Comparison of ENCODE assay signal across 1 cellular context in the genomic region with DNA sequence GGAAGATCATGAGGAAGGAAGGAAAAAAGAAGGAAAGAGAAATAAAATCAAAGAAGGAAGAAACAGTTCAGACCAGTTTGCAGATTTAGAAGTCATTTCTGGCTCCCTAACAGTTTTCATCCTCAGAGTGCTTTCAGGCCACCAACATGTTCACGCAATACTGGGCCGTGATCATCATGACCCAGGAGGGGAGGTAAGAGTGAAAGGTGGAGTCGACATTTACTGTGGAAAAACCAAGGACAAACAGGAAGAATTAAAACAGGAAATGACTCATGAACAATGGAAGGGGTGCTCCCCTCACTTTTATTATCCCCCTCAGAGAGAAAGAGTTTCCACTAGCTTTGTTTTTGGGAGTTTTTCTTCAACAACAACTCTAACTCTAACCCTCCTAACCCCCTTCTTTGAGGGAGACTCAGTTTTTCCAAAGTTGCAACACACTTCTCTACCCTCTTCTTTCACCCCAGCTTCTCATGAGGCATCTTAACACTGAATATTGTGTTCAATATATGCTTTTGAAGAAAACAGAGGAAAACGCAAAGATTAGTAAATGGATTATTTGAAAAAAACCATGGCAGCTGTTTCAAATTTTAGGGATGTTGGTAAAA.
TF ChIP-seq lines count a peak whose summit lies in the region.

No MANE protein-coding gene starts in this region.

TF ChIP-seq in GM23338, 12 proteins besides CTCF, POLR2A, EP300 and RAD21 (continued from another document):
- TF ChIP-seq, protein P1, sequence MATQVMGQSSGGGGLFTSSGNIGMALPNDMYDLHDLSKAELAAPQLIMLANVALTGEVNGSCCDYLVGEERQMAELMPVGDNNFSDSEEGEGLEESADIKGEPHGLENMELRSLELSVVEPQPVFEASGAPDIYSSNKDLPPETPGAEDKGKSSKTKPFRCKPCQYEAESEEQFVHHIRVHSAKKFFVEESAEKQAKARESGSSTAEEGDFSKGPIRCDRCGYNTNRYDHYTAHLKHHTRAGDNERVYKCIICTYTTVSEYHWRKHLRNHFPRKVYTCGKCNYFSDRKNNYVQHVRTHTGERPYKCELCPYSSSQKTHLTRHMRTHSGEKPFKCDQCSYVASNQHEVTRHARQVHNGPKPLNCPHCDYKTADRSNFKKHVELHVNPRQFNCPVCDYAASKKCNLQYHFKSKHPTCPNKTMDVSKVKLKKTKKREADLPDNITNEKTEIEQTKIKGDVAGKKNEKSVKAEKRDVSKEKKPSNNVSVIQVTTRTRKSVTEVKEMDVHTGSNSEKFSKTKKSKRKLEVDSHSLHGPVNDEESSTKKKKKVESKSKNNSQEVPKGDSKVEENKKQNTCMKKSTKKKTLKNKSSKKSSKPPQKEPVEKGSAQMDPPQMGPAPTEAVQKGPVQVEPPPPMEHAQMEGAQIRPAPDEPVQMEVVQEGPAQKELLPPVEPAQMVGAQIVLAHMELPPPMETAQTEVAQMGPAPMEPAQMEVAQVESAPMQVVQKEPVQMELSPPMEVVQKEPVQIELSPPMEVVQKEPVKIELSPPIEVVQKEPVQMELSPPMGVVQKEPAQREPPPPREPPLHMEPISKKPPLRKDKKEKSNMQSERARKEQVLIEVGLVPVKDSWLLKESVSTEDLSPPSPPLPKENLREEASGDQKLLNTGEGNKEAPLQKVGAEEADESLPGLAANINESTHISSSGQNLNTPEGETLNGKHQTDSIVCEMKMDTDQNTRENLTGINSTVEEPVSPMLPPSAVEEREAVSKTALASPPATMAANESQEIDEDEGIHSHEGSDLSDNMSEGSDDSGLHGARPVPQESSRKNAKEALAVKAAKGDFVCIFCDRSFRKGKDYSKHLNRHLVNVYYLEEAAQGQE (IDR thresholded peaks at IDR 0.05; ENCODE audit: unreplicated experiment), result no peak
- no peak for TF ChIP-seq CREB1 (CRISPR knock-in tag; IDR thresholded peaks at IDR 0.05; ENCODE audit: low read depth)
